In the genomic region with DNA sequence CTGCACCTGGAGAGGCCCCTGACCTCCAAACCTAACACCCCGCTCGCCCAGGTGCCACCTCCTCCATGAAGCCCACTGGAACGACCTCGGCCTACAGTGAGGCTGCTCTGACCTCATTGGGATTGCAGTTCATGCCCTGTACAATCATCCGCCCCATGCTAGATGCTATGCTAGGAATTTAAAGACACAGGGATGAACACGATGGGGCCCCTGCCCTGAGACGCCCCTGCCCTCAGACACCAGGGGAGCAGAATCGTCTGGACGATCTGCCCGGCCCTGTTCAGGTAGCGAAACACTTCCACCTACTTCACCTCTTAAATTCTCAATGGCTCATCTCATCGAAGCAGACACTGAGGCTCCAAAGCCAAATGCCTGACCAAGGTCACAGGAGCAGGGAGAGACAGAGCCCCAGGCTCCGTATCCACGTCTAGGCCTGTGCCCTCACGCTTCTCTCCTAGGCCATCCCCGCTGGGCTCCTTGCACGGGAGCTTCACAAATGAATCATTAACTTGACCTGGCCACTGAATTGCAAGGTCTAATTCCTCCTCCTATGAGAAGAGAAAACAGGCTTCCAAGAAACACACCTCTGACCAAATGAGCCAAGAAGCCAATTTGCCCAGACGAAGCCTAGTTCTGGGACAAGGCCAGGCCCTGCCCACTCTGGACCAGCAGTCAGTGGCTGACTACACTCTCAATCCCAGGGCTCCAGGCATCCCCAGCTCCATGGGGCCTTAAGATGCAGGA, we compare ENCODE assay signal across 9 cellular contexts. TPM values are rescaled to one million over a fixed set of nuclear protein-coding genes. Genes with fewer than 3 reads are reported as not detected.
A peak's percentile ranks its signal among the peaks of the same experiment; 100 is the strongest.
DNase-seq lines count a peak whose midpoint lies in the region; ATAC-seq, FAIRE-seq and TF ChIP-seq lines count a peak whose summit lies in the region.
"Had no signal": no experiment of that assay in that cellular context is flagged by ENCODE, and none has a peak within 500 bp of the region (broad histone marks: within the 10 kb centered on the region; RNA-seq: fewer than 3 reads in every experiment).

No MANE protein-coding gene starts in this region.

- intact Hi-C loops in Right ventricle myocardium inferior (cut with DNase I), result no loop called here
- intact Hi-C loops in heart right ventricle (cut with DNase I), result no loop called here

- H3K27me3 ChIP-seq in heart right ventricle, result no peaks in the 10 kb centered on the region

- H3K9me3 ChIP-seq in heart right ventricle, result peaks cover 0 to 6% (median 0%) of the 10 kb centered on the region in 11 donors
- H3K9me3 ChIP-seq: thoracic aorta had no signal

- no peak for TF ChIP-seq POLR2A in GM12891 (IDR thresholded peaks at IDR 0.05; ENCODE audit: low read depth, low read length)

- no peaks in the 10 kb centered on the region for H3K36me3 ChIP-seq in heart right ventricle
- H3K36me3 ChIP-seq: thoracic aorta had no signal

- DNase-seq in Right ventricle myocardium inferior (ENCODE audit: missing footprints) (peak; percentile 42), heart right ventricle (no peak), amniotic epithelial cell (ENCODE audit: low read depth) (peak; percentile 88), kidney tubule cell (ENCODE audit: low spot score) (peak; percentile 95), urothelium cell line (ENCODE audit: low spot score) (peak; percentile 47), SKM-1 (lab: John Stamatoyannopoulos, UW; ENCODE audit: unreplicated experiment) (no peak), NCI-H1048 (lab: John Stamatoyannopoulos, UW) (no peak), GM12891 (ENCODE audit: insufficient read length, low spot score) (no peak)

- H3K27ac ChIP-seq in heart right ventricle, result no peak overlapping the region
- H3K27ac ChIP-seq: thoracic aorta had no signal

- TF ChIP-seq CTCF in heart right ventricle (IDR thresholded peaks at IDR 0.05), result no peak

- H3K4me3 ChIP-seq in heart right ventricle, result no peak overlapping the region
- H3K4me3 ChIP-seq: thoracic aorta had no signal

- no peak for ATAC-seq in Right ventricle myocardium inferior
- no peak for ATAC-seq in heart right ventricle

- H3K4me1 ChIP-seq in heart right ventricle, result peaks cover 0 to 14% (median 3%) of the 10 kb centered on the region in 9 donors

- WGBS in heart right ventricle, 2 donors, result 78 to 81% methylated on average over 18 of the region's 18 CpGs

- no peak for FAIRE-seq in urothelium cell line (lab: Jason Lieb, UNC)
- FAIRE-seq in GM12891 (lab: Jason Lieb, UNC), result no peak

TF ChIP-seq in GM12891, 5 proteins besides CTCF, POLR2A, EP300 and RAD21:
- TF ChIP-seq SPI1 (IDR thresholded peaks at IDR 0.05; ENCODE audit: low read depth, low read length) (no peak), POLR2AphosphoS5 (IDR thresholded peaks at IDR 0.05; ENCODE audit: low read depth, low read length) (no peak), PAX5 (IDR thresholded peaks at IDR 0.05; ENCODE audit: insufficient read depth, low read length, severe bottlenecking) (no peak), POU2F2 (IDR thresholded peaks at IDR 0.05; ENCODE audit: low read depth, low read length) (no peak), TAF1 (IDR thresholded peaks at IDR 0.05; ENCODE audit: low read depth, low read length) (no peak)
TF ChIP-seq in GM12891: peak in this region for 0.

RNA-seq across cellular contexts. Expression of a gene that starts 35.2 kb away (rescaled TPM):
- total RNA-seq in Right ventricle myocardium inferior (14.1 TPM), heart right ventricle (10 to 100 TPM in 6 of 10 donors, 1 to 10 TPM in 4; 7.7 to 19.9 (median 11.9) TPM)
- polyA plus RNA-seq in heart right ventricle, result 10 to 100 TPM in 1 of 2 donors, 1 to 10 TPM in 1; 8.7 to 11.6 TPM
- polyA plus RNA-seq in GM12891 (2012; ENCODE audit: low read depth, missing spikeins), result 93.0 TPM

Comparison
In these comparisons a context has a peak if more than half of its experiments do, and no peak if none do; other contexts are left out.
1. DNase-seq: peak in Right ventricle myocardium inferior (single experiment), amniotic epithelial cell (single experiment), kidney tubule cell (single experiment) and urothelium cell line (single experiment); none in heart right ventricle (0 of 2), SKM-1 (single experiment), NCI-H1048 (single experiment) and GM12891 (single experiment).